1 cellular context compared by ENCODE assay signal in genomic region chr5:143405063-143405746, GRCh38.
TF ChIP-seq lines count a peak whose summit lies in the region.

No MANE protein-coding gene starts in this region.

TF ChIP-seq in HepG2, 621 proteins besides CTCF, POLR2A, EP300 and RAD21 (continued from another document and continues in another):
- TF ChIP-seq, protein P1, sequence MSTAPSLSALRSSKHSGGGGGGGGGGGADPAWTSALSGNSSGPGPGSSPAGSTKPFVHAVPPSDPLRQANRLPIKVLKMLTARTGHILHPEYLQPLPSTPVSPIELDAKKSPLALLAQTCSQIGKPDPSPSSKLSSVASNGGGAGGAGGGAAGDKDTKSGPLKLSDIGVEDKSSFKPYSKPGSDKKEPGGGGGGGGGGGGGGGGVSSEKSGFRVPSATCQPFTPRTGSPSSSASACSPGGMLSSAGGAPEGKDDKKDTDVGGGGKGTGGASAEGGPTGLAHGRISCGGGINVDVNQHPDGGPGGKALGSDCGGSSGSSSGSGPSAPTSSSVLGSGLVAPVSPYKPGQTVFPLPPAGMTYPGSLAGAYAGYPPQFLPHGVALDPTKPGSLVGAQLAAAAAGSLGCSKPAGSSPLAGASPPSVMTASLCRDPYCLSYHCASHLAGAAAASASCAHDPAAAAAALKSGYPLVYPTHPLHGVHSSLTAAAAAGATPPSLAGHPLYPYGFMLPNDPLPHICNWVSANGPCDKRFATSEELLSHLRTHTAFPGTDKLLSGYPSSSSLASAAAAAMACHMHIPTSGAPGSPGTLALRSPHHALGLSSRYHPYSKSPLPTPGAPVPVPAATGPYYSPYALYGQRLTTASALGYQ (CRISPR knock-in tag; IDR thresholded peaks at IDR 0.05) = no peak
- TF ChIP-seq ARID2 (CRISPR knock-in tag; IDR thresholded peaks at IDR 0.05; ENCODE audit: borderline replicate concordance) (no peak), PHB2 (IDR thresholded peaks at IDR 0.05; ENCODE audit: partially characterized antibody) (no peak), ZBTB38 (CRISPR knock-in tag; IDR thresholded peaks at IDR 0.05) (peak; percentile 71), ZIK1 (CRISPR knock-in tag; IDR thresholded peaks at IDR 0.05; ENCODE audit: borderline replicate concordance, low read depth) (0 out of 2 replicates have a peak, but pooled peaks have one; percentile 41), ZBTB37 (CRISPR knock-in tag; IDR thresholded peaks at IDR 0.05) (peak; percentile 49; the same call in 1 of the 2 replicates), FOXO1 (CRISPR knock-in tag; IDR thresholded peaks at IDR 0.05) (no peak; the same call in 1 of the 2 replicates), ZNF512B (CRISPR knock-in tag; IDR thresholded peaks at IDR 0.05; ENCODE audit: borderline replicate concordance) (peak; percentile 15; the same call in 1 of the 2 replicates), WIZ (CRISPR knock-in tag; IDR thresholded peaks at IDR 0.05) (peak; percentile 98), NFYC (CRISPR knock-in tag; IDR thresholded peaks at IDR 0.05) (peak; percentile 67), ZNF614 (CRISPR knock-in tag; IDR thresholded peaks at IDR 0.05; ENCODE audit: borderline replicate concordance) (no peak; the same call in 1 of the 2 replicates), HNRNPL (IDR thresholded peaks at IDR 0.05; ENCODE audit: low read depth, low read length) (peak; percentile 42; the same call in 1 of the 2 replicates), ATF3 (CRISPR knock-in tag; IDR thresholded peaks at IDR 0.05) (peak; percentile 29; the same call in 1 of the 2 replicates), ZNF883 (CRISPR knock-in tag; IDR thresholded peaks at IDR 0.05; ENCODE audit: not compliant biosample characterization) (peak; percentile 93), HNRNPK (IDR thresholded peaks at IDR 0.05; ENCODE audit: low read depth, low read length, poor library complexity, severe bottlenecking) (no peak), ZNF879 (CRISPR knock-in tag; IDR thresholded peaks at IDR 0.05) (no peak), PRDM15 (CRISPR knock-in tag; IDR thresholded peaks at IDR 0.05) (no peak), PAX8 (CRISPR knock-in tag; IDR thresholded peaks at IDR 0.05; ENCODE audit: borderline replicate concordance) (no peak), MEF2D (CRISPR knock-in tag; IDR thresholded peaks at IDR 0.05) (no peak; the same call in 1 of the 2 replicates), SMAD1 (CRISPR knock-in tag; IDR thresholded peaks at IDR 0.05; ENCODE audit: borderline replicate concordance, low read depth) (no peak; the same call in 1 of the 2 replicates), ISX (CRISPR knock-in tag; conservative IDR thresholded peaks at IDR 0.05) (no peak), ZNF343 (CRISPR knock-in tag; IDR thresholded peaks at IDR 0.05) (peak; percentile 79; the same call in 1 of the 2 replicates), REL (CRISPR knock-in tag; conservative IDR thresholded peaks at IDR 0.05) (no peak), ZNF33B (CRISPR knock-in tag; IDR thresholded peaks at IDR 0.05) (peak; percentile 70; the same call in 1 of the 2 replicates), ZNF629 (CRISPR knock-in tag; conservative IDR thresholded peaks at IDR 0.05) (no peak), ZNF160 (CRISPR knock-in tag; IDR thresholded peaks at IDR 0.05) (no peak), RFX5 (IDR thresholded peaks at IDR 0.05; ENCODE audit: low read depth, low read length) (no peak), TEAD3 (CRISPR knock-in tag; optimal IDR thresholded peaks at IDR 0.05; ENCODE audit: borderline replicate concordance) (peak; percentile 47), HES4 (CRISPR knock-in tag; IDR thresholded peaks at IDR 0.05; ENCODE audit: borderline replicate concordance) (no peak), RXRA (CRISPR knock-in tag; IDR thresholded peaks at IDR 0.05) (no peak; the same call in 1 of the 2 replicates), ZSCAN29 (CRISPR knock-in tag; conservative IDR thresholded peaks at IDR 0.05) (no peak)
- TF ChIP-seq, protein P2, sequence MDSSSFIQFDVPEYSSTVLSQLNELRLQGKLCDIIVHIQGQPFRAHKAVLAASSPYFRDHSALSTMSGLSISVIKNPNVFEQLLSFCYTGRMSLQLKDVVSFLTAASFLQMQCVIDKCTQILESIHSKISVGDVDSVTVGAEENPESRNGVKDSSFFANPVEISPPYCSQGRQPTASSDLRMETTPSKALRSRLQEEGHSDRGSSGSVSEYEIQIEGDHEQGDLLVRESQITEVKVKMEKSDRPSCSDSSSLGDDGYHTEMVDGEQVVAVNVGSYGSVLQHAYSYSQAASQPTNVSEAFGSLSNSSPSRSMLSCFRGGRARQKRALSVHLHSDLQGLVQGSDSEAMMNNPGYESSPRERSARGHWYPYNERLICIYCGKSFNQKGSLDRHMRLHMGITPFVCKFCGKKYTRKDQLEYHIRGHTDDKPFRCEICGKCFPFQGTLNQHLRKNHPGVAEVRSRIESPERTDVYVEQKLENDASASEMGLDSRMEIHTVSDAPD (CRISPR knock-in tag; IDR thresholded peaks at IDR 0.05) = 0 out of 2 replicates have a peak, but pooled peaks have one; percentile 55
- TF ChIP-seq, protein P3, sequence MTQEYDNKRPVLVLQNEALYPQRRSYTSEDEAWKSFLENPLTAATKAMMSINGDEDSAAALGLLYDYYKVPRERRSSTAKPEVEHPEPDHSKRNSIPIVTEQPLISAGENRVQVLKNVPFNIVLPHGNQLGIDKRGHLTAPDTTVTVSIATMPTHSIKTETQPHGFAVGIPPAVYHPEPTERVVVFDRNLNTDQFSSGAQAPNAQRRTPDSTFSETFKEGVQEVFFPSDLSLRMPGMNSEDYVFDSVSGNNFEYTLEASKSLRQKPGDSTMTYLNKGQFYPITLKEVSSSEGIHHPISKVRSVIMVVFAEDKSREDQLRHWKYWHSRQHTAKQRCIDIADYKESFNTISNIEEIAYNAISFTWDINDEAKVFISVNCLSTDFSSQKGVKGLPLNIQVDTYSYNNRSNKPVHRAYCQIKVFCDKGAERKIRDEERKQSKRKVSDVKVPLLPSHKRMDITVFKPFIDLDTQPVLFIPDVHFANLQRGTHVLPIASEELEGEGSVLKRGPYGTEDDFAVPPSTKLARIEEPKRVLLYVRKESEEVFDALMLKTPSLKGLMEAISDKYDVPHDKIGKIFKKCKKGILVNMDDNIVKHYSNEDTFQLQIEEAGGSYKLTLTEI (CRISPR knock-in tag; conservative IDR thresholded peaks at IDR 0.05) = no peak
- TF ChIP-seq, protein P4, sequence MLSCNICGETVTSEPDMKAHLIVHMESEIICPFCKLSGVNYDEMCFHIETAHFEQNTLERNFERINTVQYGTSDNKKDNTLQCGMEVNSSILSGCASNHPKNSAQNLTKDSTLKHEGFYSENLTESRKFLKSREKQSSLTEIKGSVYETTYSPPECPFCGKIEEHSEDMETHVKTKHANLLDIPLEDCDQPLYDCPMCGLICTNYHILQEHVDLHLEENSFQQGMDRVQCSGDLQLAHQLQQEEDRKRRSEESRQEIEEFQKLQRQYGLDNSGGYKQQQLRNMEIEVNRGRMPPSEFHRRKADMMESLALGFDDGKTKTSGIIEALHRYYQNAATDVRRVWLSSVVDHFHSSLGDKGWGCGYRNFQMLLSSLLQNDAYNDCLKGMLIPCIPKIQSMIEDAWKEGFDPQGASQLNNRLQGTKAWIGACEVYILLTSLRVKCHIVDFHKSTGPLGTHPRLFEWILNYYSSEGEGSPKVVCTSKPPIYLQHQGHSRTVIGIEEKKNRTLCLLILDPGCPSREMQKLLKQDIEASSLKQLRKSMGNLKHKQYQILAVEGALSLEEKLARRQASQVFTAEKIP (CRISPR knock-in tag; IDR thresholded peaks at IDR 0.05; ENCODE audit: borderline replicate concordance) = no peak
- TF ChIP-seq, protein P5, sequence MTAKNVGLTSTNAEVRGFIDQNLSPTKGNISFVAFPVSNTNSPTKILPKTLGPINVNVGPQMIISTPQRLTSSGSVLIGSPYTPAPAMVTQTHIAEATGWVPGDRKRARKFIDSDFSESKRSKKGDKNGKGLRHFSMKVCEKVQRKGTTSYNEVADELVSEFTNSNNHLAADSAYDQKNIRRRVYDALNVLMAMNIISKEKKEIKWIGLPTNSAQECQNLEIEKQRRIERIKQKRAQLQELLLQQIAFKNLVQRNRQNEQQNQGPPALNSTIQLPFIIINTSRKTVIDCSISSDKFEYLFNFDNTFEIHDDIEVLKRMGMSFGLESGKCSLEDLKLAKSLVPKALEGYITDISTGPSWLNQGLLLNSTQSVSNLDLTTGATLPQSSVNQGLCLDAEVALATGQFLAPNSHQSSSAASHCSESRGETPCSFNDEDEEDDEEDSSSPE (CRISPR knock-in tag; IDR thresholded peaks at IDR 0.05) = peak; percentile 65
- TF ChIP-seq, protein P6, sequence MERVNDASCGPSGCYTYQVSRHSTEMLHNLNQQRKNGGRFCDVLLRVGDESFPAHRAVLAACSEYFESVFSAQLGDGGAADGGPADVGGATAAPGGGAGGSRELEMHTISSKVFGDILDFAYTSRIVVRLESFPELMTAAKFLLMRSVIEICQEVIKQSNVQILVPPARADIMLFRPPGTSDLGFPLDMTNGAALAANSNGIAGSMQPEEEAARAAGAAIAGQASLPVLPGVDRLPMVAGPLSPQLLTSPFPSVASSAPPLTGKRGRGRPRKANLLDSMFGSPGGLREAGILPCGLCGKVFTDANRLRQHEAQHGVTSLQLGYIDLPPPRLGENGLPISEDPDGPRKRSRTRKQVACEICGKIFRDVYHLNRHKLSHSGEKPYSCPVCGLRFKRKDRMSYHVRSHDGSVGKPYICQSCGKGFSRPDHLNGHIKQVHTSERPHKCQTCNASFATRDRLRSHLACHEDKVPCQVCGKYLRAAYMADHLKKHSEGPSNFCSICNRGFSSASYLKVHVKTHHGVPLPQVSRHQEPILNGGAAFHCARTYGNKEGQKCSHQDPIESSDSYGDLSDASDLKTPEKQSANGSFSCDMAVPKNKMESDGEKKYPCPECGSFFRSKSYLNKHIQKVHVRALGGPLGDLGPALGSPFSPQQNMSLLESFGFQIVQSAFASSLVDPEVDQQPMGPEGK (CRISPR knock-in tag; IDR thresholded peaks at IDR 0.05) = peak; percentile 73
- TF ChIP-seq, protein P7, sequence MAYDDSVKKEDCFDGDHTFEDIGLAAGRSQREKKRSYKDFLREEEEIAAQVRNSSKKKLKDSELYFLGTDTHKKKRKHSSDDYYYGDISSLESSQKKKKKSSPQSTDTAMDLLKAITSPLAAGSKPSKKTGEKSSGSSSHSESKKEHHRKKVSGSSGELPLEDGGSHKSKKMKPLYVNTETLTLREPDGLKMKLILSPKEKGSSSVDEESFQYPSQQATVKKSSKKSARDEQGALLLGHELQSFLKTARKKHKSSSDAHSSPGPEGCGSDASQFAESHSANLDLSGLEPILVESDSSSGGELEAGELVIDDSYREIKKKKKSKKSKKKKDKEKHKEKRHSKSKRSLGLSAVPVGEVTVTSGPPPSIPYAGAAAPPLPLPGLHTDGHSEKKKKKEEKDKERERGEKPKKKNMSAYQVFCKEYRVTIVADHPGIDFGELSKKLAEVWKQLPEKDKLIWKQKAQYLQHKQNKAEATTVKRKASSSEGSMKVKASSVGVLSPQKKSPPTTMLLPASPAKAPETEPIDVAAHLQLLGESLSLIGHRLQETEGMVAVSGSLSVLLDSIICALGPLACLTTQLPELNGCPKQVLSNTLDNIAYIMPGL (CRISPR knock-in tag; IDR thresholded peaks at IDR 0.05; ENCODE audit: borderline replicate concordance in 1 of 2, low read depth in 1 of 2) = peak; percentile 84 to 86; a peak in 3 of 4 replicates
